In genomic region chr7:43076189-43076605, GRCh38 we compare ENCODE assay signal across 1 cellular context.
TF ChIP-seq lines count a peak whose summit lies in the region.

No MANE protein-coding gene starts in this region.

TF ChIP-seq in GM12878, 131 proteins besides CTCF, POLR2A, EP300 and RAD21 (continued from another document and continues in another):
- TF ChIP-seq SKIL (IDR thresholded peaks at IDR 0.05; ENCODE audit: low read depth, poor library complexity, severe bottlenecking) (no peak), ZNF24 (IDR thresholded peaks at IDR 0.05) (no peak), FOXK2 (IDR thresholded peaks at IDR 0.05) (no peak), MYC (IDR thresholded peaks at IDR 0.05; ENCODE audit: insufficient read depth, insufficient read length, insufficient replicate concordance, low read length, severe bottlenecking) (no peak), FOS (IDR thresholded peaks at IDR 0.05; ENCODE audit: borderline replicate concordance, extremely low read depth, insufficient read length) (no peak), NBN (IDR thresholded peaks at IDR 0.05) (0 out of 2 replicates have a peak, but pooled peaks have one; percentile 49), CREM (IDR thresholded peaks at IDR 0.05; ENCODE audit: low read depth) (peak; percentile 77), FOXM1 (IDR thresholded peaks at IDR 0.05; ENCODE audit: low read depth, low read length) (peak; percentile 90), ZNF622 (IDR thresholded peaks at IDR 0.05) (no peak), USF1 (IDR thresholded peaks at IDR 0.05; ENCODE audit: borderline replicate concordance, extremely low read length, insufficient read depth, low read depth, low read length) (no peak), ZZZ3 (IDR thresholded peaks at IDR 0.05; ENCODE audit: control insufficient read depth, insufficient read length, low read depth) (no peak), POU2F2 (IDR thresholded peaks at IDR 0.05; ENCODE audit: borderline replicate concordance, low read depth, low read length) (no peak), ZNF384 (IDR thresholded peaks at IDR 0.05; ENCODE audit: borderline replicate concordance, low read depth, low read length) (no peak), NR2F1 (conservative IDR thresholded peaks at IDR 0.05) (peak; percentile 45; the same call in 1 of the 2 replicates), PAX5 (IDR thresholded peaks at IDR 0.05; ENCODE audit: borderline replicate concordance, low read depth, low read length) (peak; percentile 54; the same call in 1 of the 2 replicates), ZNF274 (IDR thresholded peaks at IDR 0.05; ENCODE audit: insufficient read depth, insufficient read length) (no peak), NKRF (conservative IDR thresholded peaks at IDR 0.05) (no peak), RFX5 (IDR thresholded peaks at IDR 0.05; ENCODE audit: low read depth, low read length) (no peak), SREBF1 (IDR thresholded peaks at IDR 0.05; ENCODE audit: low read length) (no peak), RELB (IDR thresholded peaks at IDR 0.05; ENCODE audit: low read depth) (peak; percentile 94), ZNF217 (IDR thresholded peaks at IDR 0.05) (0 out of 2 replicates have a peak, but pooled peaks have one; percentile 54), IRF4 (IDR thresholded peaks at IDR 0.05; ENCODE audit: low read depth, low read length) (peak; percentile 59), TAF1 (IDR thresholded peaks at IDR 0.05; ENCODE audit: borderline replicate concordance, low read depth, low read length) (no peak), HDAC2 (IDR thresholded peaks at IDR 0.05) (no peak), MTA2 (IDR thresholded peaks at IDR 0.05; ENCODE audit: low read depth) (peak; percentile 88), HDAC6 (IDR thresholded peaks at IDR 0.05; ENCODE audit: unreplicated experiment) (no peak), ZNF207 (IDR thresholded peaks at IDR 0.05; ENCODE audit: borderline replicate concordance) (no peak), NR2C2 (IDR thresholded peaks at IDR 0.05; ENCODE audit: borderline replicate concordance, control insufficient read depth, insufficient read length, low read depth) (no peak), STAT1 (conservative IDR thresholded peaks at IDR 0.05) (no peak), TCF7 (IDR thresholded peaks at IDR 0.05; ENCODE audit: borderline replicate concordance) (0 out of 2 replicates have a peak, but pooled peaks have one; percentile 4), TCF12 (IDR thresholded peaks at IDR 0.05; ENCODE audit: low read depth, low read length) (peak; percentile 91), NFIC (IDR thresholded peaks at IDR 0.05; ENCODE audit: low read depth, low read length) (peak; percentile 85), ATF7 (IDR thresholded peaks at IDR 0.05; ENCODE audit: low read depth) (peak; percentile 63; the same call in 1 of the 2 replicates), CREB1 (IDR thresholded peaks at IDR 0.05; ENCODE audit: low read depth) (peak; percentile 71; the same call in 1 of the 2 replicates), SIN3A (IDR thresholded peaks at IDR 0.05; ENCODE audit: low read depth, low read length) (no peak), YBX1 (IDR thresholded peaks at IDR 0.05) (no peak), SREBF2 (IDR thresholded peaks at IDR 0.05; ENCODE audit: low read length) (no peak), BMI1 (IDR thresholded peaks at IDR 0.05; ENCODE audit: borderline replicate concordance) (0 out of 2 replicates have a peak, but pooled peaks have one; percentile 34), ASH2L (IDR thresholded peaks at IDR 0.05; ENCODE audit: borderline replicate concordance, low read depth) (no peak), KLF5 (IDR thresholded peaks at IDR 0.05; ENCODE audit: partially characterized antibody) (no peak), HDGF (IDR thresholded peaks at IDR 0.05) (no peak), RUNX3 (IDR thresholded peaks at IDR 0.05; ENCODE audit: low read length) (peak; percentile 76), PAX8 (IDR thresholded peaks at IDR 0.05) (no peak), DPF2 (IDR thresholded peaks at IDR 0.05) (peak; percentile 90), JUND (IDR thresholded peaks at IDR 0.05; ENCODE audit: low read depth, low read length) (no peak), POLR2AphosphoS2 (IDR thresholded peaks at IDR 0.05; ENCODE audit: low read depth, low read length) (no peak), SRF (IDR thresholded peaks at IDR 0.05; ENCODE audit: low read depth in 2 of 2, low read length in 2 of 2) (no peak), SUZ12 (IDR thresholded peaks at IDR 0.05; ENCODE audit: unreplicated experiment) (no peak)
- TF ChIP-seq, protein P1, sequence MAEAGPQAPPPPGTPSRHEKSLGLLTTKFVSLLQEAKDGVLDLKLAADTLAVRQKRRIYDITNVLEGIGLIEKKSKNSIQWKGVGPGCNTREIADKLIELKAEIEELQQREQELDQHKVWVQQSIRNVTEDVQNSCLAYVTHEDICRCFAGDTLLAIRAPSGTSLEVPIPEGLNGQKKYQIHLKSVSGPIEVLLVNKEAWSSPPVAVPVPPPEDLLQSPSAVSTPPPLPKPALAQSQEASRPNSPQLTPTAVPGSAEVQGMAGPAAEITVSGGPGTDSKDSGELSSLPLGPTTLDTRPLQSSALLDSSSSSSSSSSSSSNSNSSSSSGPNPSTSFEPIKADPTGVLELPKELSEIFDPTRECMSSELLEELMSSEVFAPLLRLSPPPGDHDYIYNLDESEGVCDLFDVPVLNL (IDR thresholded peaks at IDR 0.05; ENCODE audit: low read depth, low read length), result no peak
- TF ChIP-seq, protein P2, sequence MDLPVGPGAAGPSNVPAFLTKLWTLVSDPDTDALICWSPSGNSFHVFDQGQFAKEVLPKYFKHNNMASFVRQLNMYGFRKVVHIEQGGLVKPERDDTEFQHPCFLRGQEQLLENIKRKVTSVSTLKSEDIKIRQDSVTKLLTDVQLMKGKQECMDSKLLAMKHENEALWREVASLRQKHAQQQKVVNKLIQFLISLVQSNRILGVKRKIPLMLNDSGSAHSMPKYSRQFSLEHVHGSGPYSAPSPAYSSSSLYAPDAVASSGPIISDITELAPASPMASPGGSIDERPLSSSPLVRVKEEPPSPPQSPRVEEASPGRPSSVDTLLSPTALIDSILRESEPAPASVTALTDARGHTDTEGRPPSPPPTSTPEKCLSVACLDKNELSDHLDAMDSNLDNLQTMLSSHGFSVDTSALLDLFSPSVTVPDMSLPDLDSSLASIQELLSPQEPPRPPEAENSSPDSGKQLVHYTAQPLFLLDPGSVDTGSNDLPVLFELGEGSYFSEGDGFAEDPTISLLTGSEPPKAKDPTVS (IDR thresholded peaks at IDR 0.05; ENCODE audit: low read depth, low read length), result no peak
- TF ChIP-seq, protein P3, sequence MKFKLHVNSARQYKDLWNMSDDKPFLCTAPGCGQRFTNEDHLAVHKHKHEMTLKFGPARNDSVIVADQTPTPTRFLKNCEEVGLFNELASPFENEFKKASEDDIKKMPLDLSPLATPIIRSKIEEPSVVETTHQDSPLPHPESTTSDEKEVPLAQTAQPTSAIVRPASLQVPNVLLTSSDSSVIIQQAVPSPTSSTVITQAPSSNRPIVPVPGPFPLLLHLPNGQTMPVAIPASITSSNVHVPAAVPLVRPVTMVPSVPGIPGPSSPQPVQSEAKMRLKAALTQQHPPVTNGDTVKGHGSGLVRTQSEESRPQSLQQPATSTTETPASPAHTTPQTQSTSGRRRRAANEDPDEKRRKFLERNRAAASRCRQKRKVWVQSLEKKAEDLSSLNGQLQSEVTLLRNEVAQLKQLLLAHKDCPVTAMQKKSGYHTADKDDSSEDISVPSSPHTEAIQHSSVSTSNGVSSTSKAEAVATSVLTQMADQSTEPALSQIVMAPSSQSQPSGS (IDR thresholded peaks at IDR 0.05; ENCODE audit: low read length), result peak; percentile 64
- TF ChIP-seq, protein P4, sequence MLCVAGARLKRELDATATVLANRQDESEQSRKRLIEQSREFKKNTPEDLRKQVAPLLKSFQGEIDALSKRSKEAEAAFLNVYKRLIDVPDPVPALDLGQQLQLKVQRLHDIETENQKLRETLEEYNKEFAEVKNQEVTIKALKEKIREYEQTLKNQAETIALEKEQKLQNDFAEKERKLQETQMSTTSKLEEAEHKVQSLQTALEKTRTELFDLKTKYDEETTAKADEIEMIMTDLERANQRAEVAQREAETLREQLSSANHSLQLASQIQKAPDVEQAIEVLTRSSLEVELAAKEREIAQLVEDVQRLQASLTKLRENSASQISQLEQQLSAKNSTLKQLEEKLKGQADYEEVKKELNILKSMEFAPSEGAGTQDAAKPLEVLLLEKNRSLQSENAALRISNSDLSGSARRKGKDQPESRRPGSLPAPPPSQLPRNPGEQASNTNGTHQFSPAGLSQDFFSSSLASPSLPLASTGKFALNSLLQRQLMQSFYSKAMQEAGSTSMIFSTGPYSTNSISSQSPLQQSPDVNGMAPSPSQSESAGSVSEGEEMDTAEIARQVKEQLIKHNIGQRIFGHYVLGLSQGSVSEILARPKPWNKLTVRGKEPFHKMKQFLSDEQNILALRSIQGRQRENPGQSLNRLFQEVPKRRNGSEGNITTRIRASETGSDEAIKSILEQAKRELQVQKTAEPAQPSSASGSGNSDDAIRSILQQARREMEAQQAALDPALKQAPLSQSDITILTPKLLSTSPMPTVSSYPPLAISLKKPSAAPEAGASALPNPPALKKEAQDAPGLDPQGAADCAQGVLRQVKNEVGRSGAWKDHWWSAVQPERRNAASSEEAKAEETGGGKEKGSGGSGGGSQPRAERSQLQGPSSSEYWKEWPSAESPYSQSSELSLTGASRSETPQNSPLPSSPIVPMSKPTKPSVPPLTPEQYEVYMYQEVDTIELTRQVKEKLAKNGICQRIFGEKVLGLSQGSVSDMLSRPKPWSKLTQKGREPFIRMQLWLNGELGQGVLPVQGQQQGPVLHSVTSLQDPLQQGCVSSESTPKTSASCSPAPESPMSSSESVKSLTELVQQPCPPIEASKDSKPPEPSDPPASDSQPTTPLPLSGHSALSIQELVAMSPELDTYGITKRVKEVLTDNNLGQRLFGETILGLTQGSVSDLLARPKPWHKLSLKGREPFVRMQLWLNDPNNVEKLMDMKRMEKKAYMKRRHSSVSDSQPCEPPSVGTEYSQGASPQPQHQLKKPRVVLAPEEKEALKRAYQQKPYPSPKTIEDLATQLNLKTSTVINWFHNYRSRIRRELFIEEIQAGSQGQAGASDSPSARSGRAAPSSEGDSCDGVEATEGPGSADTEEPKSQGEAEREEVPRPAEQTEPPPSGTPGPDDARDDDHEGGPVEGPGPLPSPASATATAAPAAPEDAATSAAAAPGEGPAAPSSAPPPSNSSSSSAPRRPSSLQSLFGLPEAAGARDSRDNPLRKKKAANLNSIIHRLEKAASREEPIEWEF (IDR thresholded peaks at IDR 0.05; ENCODE audit: insufficient replicate concordance, low read depth, low read length), result no peak
- TF ChIP-seq, protein P5, sequence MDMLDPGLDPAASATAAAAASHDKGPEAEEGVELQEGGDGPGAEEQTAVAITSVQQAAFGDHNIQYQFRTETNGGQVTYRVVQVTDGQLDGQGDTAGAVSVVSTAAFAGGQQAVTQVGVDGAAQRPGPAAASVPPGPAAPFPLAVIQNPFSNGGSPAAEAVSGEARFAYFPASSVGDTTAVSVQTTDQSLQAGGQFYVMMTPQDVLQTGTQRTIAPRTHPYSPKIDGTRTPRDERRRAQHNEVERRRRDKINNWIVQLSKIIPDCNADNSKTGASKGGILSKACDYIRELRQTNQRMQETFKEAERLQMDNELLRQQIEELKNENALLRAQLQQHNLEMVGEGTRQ (IDR thresholded peaks at IDR 0.05; ENCODE audit: borderline replicate concordance, low read depth, low read length), result no peak
- TF ChIP-seq, protein P6, sequence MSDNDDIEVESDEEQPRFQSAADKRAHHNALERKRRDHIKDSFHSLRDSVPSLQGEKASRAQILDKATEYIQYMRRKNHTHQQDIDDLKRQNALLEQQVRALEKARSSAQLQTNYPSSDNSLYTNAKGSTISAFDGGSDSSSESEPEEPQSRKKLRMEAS (IDR thresholded peaks at IDR 0.05; ENCODE audit: low read depth, low read length), result no peak
